In the genomic region with DNA sequence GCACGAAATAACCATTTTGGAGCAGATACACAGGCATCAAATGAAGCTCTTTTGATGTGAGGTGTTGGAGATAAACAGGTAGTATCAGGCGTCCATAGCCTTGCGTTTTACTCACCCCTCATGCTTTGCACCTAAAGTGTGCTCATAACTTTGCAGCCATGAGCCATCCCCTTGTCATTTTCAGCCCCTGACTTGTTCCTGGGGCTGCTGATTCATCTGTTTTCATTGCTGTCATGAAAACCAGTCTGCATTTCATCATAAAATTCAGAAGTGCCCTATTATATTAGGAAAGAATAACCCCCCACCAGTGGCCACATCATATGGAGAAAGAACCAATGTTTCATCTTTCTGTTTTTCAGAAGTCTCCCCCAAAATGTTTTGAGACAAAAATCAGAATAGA, we compare ENCODE assay signal across 21 cellular contexts.
A peak's percentile ranks its signal among the peaks of the same experiment; 100 is the strongest.
DNase-seq lines count a peak whose midpoint lies in the region; ATAC-seq, FAIRE-seq and TF ChIP-seq lines count a peak whose summit lies in the region.
"Had no signal": no experiment of that assay in that cellular context is flagged by ENCODE, and none has a peak within 500 bp of the region (broad histone marks: within the 10 kb centered on the region; RNA-seq: fewer than 3 reads in every experiment).

No MANE protein-coding gene starts in this region.

- H3K4me3 ChIP-seq in astrocyte of the spinal cord (ENCODE audit: low read depth, low read length) = no peak overlapping the region
- no peak overlapping the region for H3K4me3 ChIP-seq in fibroblast of the aortic adventitia (ENCODE audit: low read depth, low read length)
- H3K4me3 ChIP-seq: BLaER1, MG63 had no signal

- no peak for FAIRE-seq in HTR-8/SVneo (lab: Jason Lieb, UNC)
- FAIRE-seq: D721Med had no signal

- no peaks in the 10 kb centered on the region for H3K36me3 Mint-ChIP-seq in activated T-cell treated with anti-CD3 and anti-CD28 coated beads, Interleukin-2, amount 50 U/mL, for 4 hours (ENCODE audit: insufficient read depth)
- H3K36me3 Mint-ChIP-seq: natural killer cell had no signal

- no peaks in the 10 kb centered on the region for H3K4me1 Mint-ChIP-seq in activated T-cell treated with anti-CD3 and anti-CD28 coated beads, Interleukin-2, amount 50 U/mL, for 4 hours (ENCODE audit: low read depth)
- H3K4me1 Mint-ChIP-seq: activated CD4-positive, alpha-beta T cell treated with anti-CD3 and anti-CD28 coated beads, Interleukin-2, amount 10 ng/mL, durations not matched to agents 24 days and 14 days; natural killer cell had no signal

- H3K27me3 Mint-ChIP-seq in activated T-cell treated with anti-CD3 and anti-CD28 coated beads, Interleukin-2, amount 50 U/mL, for 4 hours (ENCODE audit: low read depth) = no peaks in the 10 kb centered on the region
- H3K27me3 Mint-ChIP-seq: dendritic cell treated with granulocyte-macrophage colony-stimulating factor and Interleukin-4, amounts not matched to agents 40 ng/mL and 50 ng/mL, for 4 days had no signal

- in situ Hi-C loops in astrocyte of the spinal cord (cut with HindIII; ENCODE audit: low sequenced_read_pairs) = no loop called here

- H3K4me3 Mint-ChIP-seq in activated T-cell treated with anti-CD3 and anti-CD28 coated beads, Interleukin-2, amount 50 U/mL, for 4 hours = no peak overlapping the region
- H3K4me3 Mint-ChIP-seq: activated CD4-positive, alpha-beta T cell treated with anti-CD3 and anti-CD28 coated beads, Interleukin-2, amount 10 ng/mL, durations not matched to agents 24 days and 14 days; dendritic cell treated with granulocyte-macrophage colony-stimulating factor and Interleukin-4, amounts not matched to agents 40 ng/mL and 50 ng/mL, for 4 days; natural killer cell had no signal

- ATAC-seq in HG03159 (IDR thresholded peaks at IDR 0.05; ENCODE audit: unreplicated experiment) = no peak
- ATAC-seq in activated T-cell treated with anti-CD3 and anti-CD28 coated beads, Interleukin-2, amount 50 U/mL, for 4 hours = no peak
- ATAC-seq: natural killer cell had no signal

- peak; percentile 6 for DNase-seq in HTR-8/SVneo (ENCODE audit: insufficient read length, low spot score)
- DNase-seq in astrocyte of the spinal cord (ENCODE audit: low read depth, low spot score) = peak; percentile 25
- DNase-seq in fibroblast of the aortic adventitia (ENCODE audit: low read depth) = peak; percentile 38
- no peak for DNase-seq in retina
- no peak for DNase-seq in activated T-cell treated with anti-CD3 and anti-CD28 coated beads, Interleukin-2, amount 50 U/mL, for 4 hours
- DNase-seq in NCI-H2081 treated with DMSO at 0.1 percent for 48 hours (lab: John Stamatoyannopoulos, UW) = no peak
- DNase-seq: activated CD4-positive, alpha-beta T cell treated with anti-CD3 and anti-CD28 coated beads, Interleukin-2, amount 10 ng/mL, durations not matched to agents 24 days and 14 days; activated naive CD4-positive, alpha-beta T cell; anterior cingulate cortex; erythroblast; hippocampal formation; kidney glomerular epithelial cell; MG63; natural killer cell; NCI-H1694; NCI-H446; stimulated activated CD8-positive, alpha-beta memory T cell treated with anti-CD3 and anti-CD28 coated beads, Interleukin-4, amount 100 ng/mL, for 48 hours had no signal

- H3K9me3 Mint-ChIP-seq in activated T-cell treated with anti-CD3 and anti-CD28 coated beads, Interleukin-2, amount 50 U/mL, for 4 hours = no peaks in the 10 kb centered on the region
- H3K9me3 Mint-ChIP-seq: dendritic cell treated with granulocyte-macrophage colony-stimulating factor and Interleukin-4, amounts not matched to agents 40 ng/mL and 50 ng/mL, for 4 days; natural killer cell had no signal

- TF ChIP-seq CTCF in astrocyte of the spinal cord (IDR thresholded peaks at IDR 0.05; ENCODE audit: low read depth, low read length) = no peak
- TF ChIP-seq CTCF in fibroblast of the aortic adventitia (IDR thresholded peaks at IDR 0.05; ENCODE audit: insufficient read depth, low read length) = no peak

Comparison
In these comparisons a context has a peak if more than half of its experiments do, and no peak if none do; other contexts are left out.
1. DNase-seq: peak in HTR-8/SVneo (single experiment), astrocyte of the spinal cord (single experiment) and fibroblast of the aortic adventitia (single experiment); none in retina (single experiment), activated T-cell treated with anti-CD3 and anti-CD28 coated beads, Interleukin-2, amount 50 U/mL, for 4 hours (single experiment) and NCI-H2081 treated with DMSO at 0.1 percent for 48 hours (single experiment).